ENCODE assay signal across 32 cellular contexts in the genomic region with DNA sequence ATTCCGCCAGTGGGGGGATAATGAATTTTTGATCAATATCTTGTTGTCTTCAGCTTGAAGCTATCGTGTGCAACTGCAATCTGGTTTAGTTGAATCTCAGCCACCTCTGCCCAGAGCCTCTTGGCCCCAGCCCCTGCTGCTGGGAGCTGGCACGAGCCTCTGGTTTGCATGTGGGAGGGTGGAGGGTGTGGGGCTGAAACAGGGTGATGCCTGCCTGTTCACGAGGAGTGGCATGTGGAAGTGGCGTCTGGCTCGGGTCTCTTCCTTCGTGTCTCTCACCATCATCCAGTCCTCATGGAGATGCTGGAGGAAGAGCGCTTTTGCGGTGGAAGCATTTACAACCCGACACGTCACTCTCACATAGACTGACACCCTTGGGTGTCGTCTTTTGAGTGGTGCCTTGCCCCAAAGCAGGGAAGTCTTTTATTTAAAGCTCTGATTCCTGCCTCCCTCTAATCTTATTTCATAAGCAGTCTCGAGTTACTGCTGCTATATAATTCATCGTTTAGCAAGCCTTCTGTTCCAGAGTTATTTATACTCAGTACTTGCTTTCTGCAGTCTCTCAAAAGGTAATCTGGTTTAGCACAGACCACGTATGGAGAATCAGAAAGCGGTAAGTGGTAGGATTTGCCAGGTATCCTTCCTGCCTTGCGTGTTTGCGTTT. TPM values are rescaled to one million over a fixed set of nuclear protein-coding genes. Genes with fewer than 3 reads are reported as not detected.
DNase-seq lines count a peak whose midpoint lies in the region; ATAC-seq and TF ChIP-seq lines count a peak whose summit lies in the region.
"Had no signal": no experiment of that assay in that cellular context is flagged by ENCODE, and none has a peak within 500 bp of the region (broad histone marks: within the 10 kb centered on the region; RNA-seq: fewer than 3 reads in every experiment).

No MANE protein-coding gene starts in this region.

- H3K4me2 ChIP-seq in SK-N-SH (no peak overlapping the region), smooth muscle cell (no peak overlapping the region)

- POLR2A ChIA-PET in SK-N-SH (lab: Yijun Ruan, JAX), result no interaction called here

- H3F3A ChIP-seq in SK-N-SH (replicated peaks; ENCODE audit: insufficient read depth) (no peaks in the 10 kb centered on the region), smooth muscle cell (ENCODE audit: low read depth) (no peaks in the 10 kb centered on the region)

- WGBS in SK-N-SH (ENCODE audit: low lambda C conversion rate), result 85% methylated on average over 18 of the region's 18 CpGs
- 96% methylated on average over 18 of the region's 18 CpGs for WGBS in smooth muscle cell (ENCODE audit: low lambda C conversion rate)

- TF ChIP-seq EP300 in SK-N-SH (IDR thresholded peaks at IDR 0.05; ENCODE audit: borderline replicate concordance in 1 of 2, low read depth in 1 of 2, low read length in 1 of 2), result no peak

- peaks cover 27% of the 10 kb centered on the region for H3K36me3 Mint-ChIP-seq in osteocyte (ENCODE audit: unreplicated experiment)
- H3K36me3 Mint-ChIP-seq in activated naive CD8-positive, alpha-beta T cell treated with anti-CD3 and anti-CD28 coated beads for 36 hours, result no peaks in the 10 kb centered on the region

- TF ChIP-seq CTCF in SK-N-SH (IDR thresholded peaks at IDR 0.05), result no peak
- no peak for TF ChIP-seq CTCF in osteocyte (IDR thresholded peaks at IDR 0.05)
- no peak for TF ChIP-seq CTCF in thoracic aorta (IDR thresholded peaks at IDR 0.05)
- TF ChIP-seq CTCF in smooth muscle cell (IDR thresholded peaks at IDR 0.05; ENCODE audit: borderline replicate concordance, insufficient read depth, poor library complexity, severe bottlenecking), result no peak

- intact Hi-C loops in Right ventricle myocardium superior (cut with DNase I), result no loop called here

- peaks cover 0 to 13% of the 10 kb centered on the region in 2 experiments for H3K36me3 ChIP-seq in SK-N-SH (replicated peaks in 1 of 2; ENCODE audit: control insufficient read depth in 1 of 2, insufficient read depth in 2 of 2, low read length in 1 of 2)
- H3K36me3 ChIP-seq in thoracic aorta, result no peaks in the 10 kb centered on the region
- no peaks in the 10 kb centered on the region for H3K36me3 ChIP-seq in smooth muscle cell (ENCODE audit: low read depth)
- H3K36me3 ChIP-seq: breast epithelium, vagina had no signal

- H3K9me2 ChIP-seq in SK-N-SH, result no peaks in the 10 kb centered on the region

- TF ChIP-seq RAD21 in SK-N-SH (IDR thresholded peaks at IDR 0.05; ENCODE audit: low read length), result no peak

- H3K4me1 ChIP-seq in SK-N-SH (ENCODE audit: control insufficient read depth in 1 of 2, insufficient read depth in 2 of 2, low read depth in 1 of 2, low read length in 1 of 2) (peaks cover 0 to 18% of the 10 kb centered on the region in 2 experiments; a peak in 1 of 4 replicates), thoracic aorta (ENCODE audit: control insufficient read depth in 1 of 2, low read depth in 2 of 2) (peaks cover 4 to 17% of the 10 kb centered on the region in 2 donors), smooth muscle cell (ENCODE audit: low read depth) (no peaks in the 10 kb centered on the region)
- H3K4me1 ChIP-seq: breast epithelium, prostate gland, vagina had no signal

- H3K27ac Mint-ChIP-seq in osteocyte (ENCODE audit: unreplicated experiment), result no peak overlapping the region
- H3K27ac Mint-ChIP-seq in activated naive CD8-positive, alpha-beta T cell treated with anti-CD3 and anti-CD28 coated beads for 36 hours, result no peak overlapping the region
- H3K27ac Mint-ChIP-seq: activated CD4-positive, alpha-beta memory T cell treated with anti-CD3 and anti-CD28 coated beads for 36 hours; activated naive CD4-positive, alpha-beta T cell treated with anti-CD3 and anti-CD28 coated beads for 36 hours; activated T-cell treated with anti-CD3 and anti-CD28 coated beads, Interleukin-2, amount 50 U/mL, for 72 hours; CD4-positive, CD25-positive, alpha-beta regulatory T cell; effector memory CD8-positive, alpha-beta T cell; mesothelial cell of epicardium; naive B cell; stimulated activated memory B cell treated with anti-CD40 and anti-IgM and Interleukin-4, amounts not matched to agents 10 μg/mL and 1 μg/mL and 100 μg/mL, for 72 hours had no signal

- H3K4me3 Mint-ChIP-seq in osteocyte (ENCODE audit: unreplicated experiment), result no peak overlapping the region
- H3K4me3 Mint-ChIP-seq in activated naive CD8-positive, alpha-beta T cell treated with anti-CD3 and anti-CD28 coated beads for 36 hours, result no peak overlapping the region
- H3K4me3 Mint-ChIP-seq: activated CD4-positive, alpha-beta memory T cell treated with anti-CD3 and anti-CD28 coated beads for 36 hours; activated naive CD4-positive, alpha-beta T cell treated with anti-CD3 and anti-CD28 coated beads for 36 hours; activated T-cell treated with anti-CD3 and anti-CD28 coated beads, Interleukin-2, amount 50 U/mL, for 72 hours; CD4-positive, CD25-positive, alpha-beta regulatory T cell; effector memory CD8-positive, alpha-beta T cell; mesothelial cell of epicardium; stimulated activated memory B cell treated with anti-CD40 and anti-IgM and Interleukin-4, amounts not matched to agents 10 μg/mL and 1 μg/mL and 100 μg/mL, for 72 hours had no signal

- H3K27ac ChIP-seq in SK-N-SH (ENCODE audit: low read depth in 2 of 2, low read length in 1 of 2) (peak overlapping the region in 1 of 2 experiments; percentile 17; a peak in 1 of 4 replicates), thoracic aorta (peak overlapping the region; percentile 38 to 46), smooth muscle cell (ENCODE audit: low read depth) (no peak overlapping the region)
- H3K27ac ChIP-seq: breast epithelium, prostate gland, SK-N-MC, vagina had no signal

- no peaks in the 10 kb centered on the region for H3K4me1 Mint-ChIP-seq in osteocyte (ENCODE audit: unreplicated experiment)
- H3K4me1 Mint-ChIP-seq in activated naive CD8-positive, alpha-beta T cell treated with anti-CD3 and anti-CD28 coated beads for 36 hours, result no peaks in the 10 kb centered on the region
- H3K4me1 Mint-ChIP-seq: mesothelial cell of epicardium; naive B cell; stimulated activated memory B cell treated with anti-CD40 and anti-IgM and Interleukin-4, amounts not matched to agents 10 μg/mL and 1 μg/mL and 100 μg/mL, for 72 hours had no signal

- H3K4me3 ChIP-seq in SK-N-SH (ENCODE audit: low read depth in 2 of 2, low read length in 1 of 2) (no peak overlapping the region), thoracic aorta (peak overlapping the region; percentile 32), smooth muscle cell (no peak overlapping the region)
- H3K4me3 ChIP-seq: breast epithelium, prostate gland, SK-N-MC, vagina had no signal

- no peaks in the 10 kb centered on the region for H3K79me2 ChIP-seq in SK-N-SH (ENCODE audit: insufficient read depth)
- H3K79me2 ChIP-seq in smooth muscle cell (ENCODE audit: low read depth), result no peaks in the 10 kb centered on the region

- no peaks in the 10 kb centered on the region for H3K27me3 Mint-ChIP-seq in osteocyte (ENCODE audit: unreplicated experiment)
- no peaks in the 10 kb centered on the region for H3K27me3 Mint-ChIP-seq in activated naive CD8-positive, alpha-beta T cell treated with anti-CD3 and anti-CD28 coated beads for 36 hours
- H3K27me3 Mint-ChIP-seq: activated CD4-positive, alpha-beta memory T cell treated with anti-CD3 and anti-CD28 coated beads for 36 hours; CD4-positive, CD25-positive, alpha-beta regulatory T cell; effector memory CD8-positive, alpha-beta T cell; naive B cell; stimulated activated memory B cell treated with anti-CD40 and anti-IgM and Interleukin-4, amounts not matched to agents 10 μg/mL and 1 μg/mL and 100 μg/mL, for 72 hours had no signal

- H2AFZ ChIP-seq in SK-N-SH (ENCODE audit: low read depth) (no peak overlapping the region), smooth muscle cell (ENCODE audit: low read depth) (no peak overlapping the region)

- H4K20me1 ChIP-seq in SK-N-SH (ENCODE audit: insufficient read depth), result no peaks in the 10 kb centered on the region
- H4K20me1 ChIP-seq in smooth muscle cell (ENCODE audit: low read depth), result no peaks in the 10 kb centered on the region

- H3K9ac ChIP-seq in SK-N-SH (no peak overlapping the region), smooth muscle cell (ENCODE audit: low read depth) (no peak overlapping the region)

- DNase-seq in SK-N-SH (peak; percentile 68), Right ventricle myocardium superior (peak; percentile 53), osteocyte (ENCODE audit: extremely low spot score, unreplicated experiment) (peak; percentile 69), thoracic aorta (ENCODE audit: low spot score) (no peak), H4 (ENCODE audit: low spot score) (no peak), smooth muscle cell (lab: John Stamatoyannopoulos, UW; ENCODE audit: unreplicated experiment) (no peak)
- no peak for DNase-seq in activated naive CD8-positive, alpha-beta T cell treated with anti-CD3 and anti-CD28 coated beads for 36 hours
- DNase-seq: activated CD4-positive, alpha-beta memory T cell treated with anti-CD3 and anti-CD28 coated beads for 36 hours; activated naive CD4-positive, alpha-beta T cell treated with anti-CD3 and anti-CD28 coated beads for 36 hours; activated T-cell treated with anti-CD3 and anti-CD28 coated beads, Interleukin-2, amount 50 U/mL, for 72 hours; Calu3; CD4-positive, CD25-positive, alpha-beta regulatory T cell; cortex of kidney; effector memory CD8-positive, alpha-beta T cell; glutamatergic neuron; GOT3; naive B cell; NCI-H1048; NCI-H187; NCI-H2171; NCI-H510A; NK-92 treated with Interleukin-12 subunit alpha and Interleukin-12 subunit beta, amount 100 ng/mL, for 24 hours; substantia nigra; T-helper 2 cell had no signal

- CTCF ChIA-PET in SK-N-SH (lab: Yijun Ruan, JAX), result no interaction called here

- H3K27me3 ChIP-seq in SK-N-SH (ENCODE audit: insufficient read depth), result no peaks in the 10 kb centered on the region
- H3K27me3 ChIP-seq in thoracic aorta (replicated peaks; ENCODE audit: insufficient read depth), result no peaks in the 10 kb centered on the region
- no peaks in the 10 kb centered on the region for H3K27me3 ChIP-seq in smooth muscle cell (ENCODE audit: low read depth)
- H3K27me3 ChIP-seq: breast epithelium, vagina had no signal

- no peaks in the 10 kb centered on the region for H3K9me3 ChIP-seq in SK-N-SH
- H3K9me3 ChIP-seq in thoracic aorta, result no peaks in the 10 kb centered on the region
- H3K9me3 ChIP-seq in smooth muscle cell (replicated peaks; ENCODE audit: low read depth), result no peaks in the 10 kb centered on the region
- H3K9me3 ChIP-seq: breast epithelium, prostate gland, vagina had no signal

- H3K9me3 Mint-ChIP-seq in osteocyte (ENCODE audit: unreplicated experiment), result no peaks in the 10 kb centered on the region
- no peaks in the 10 kb centered on the region for H3K9me3 Mint-ChIP-seq in activated naive CD8-positive, alpha-beta T cell treated with anti-CD3 and anti-CD28 coated beads for 36 hours
- H3K9me3 Mint-ChIP-seq: activated CD4-positive, alpha-beta memory T cell treated with anti-CD3 and anti-CD28 coated beads for 36 hours; activated naive CD4-positive, alpha-beta T cell treated with anti-CD3 and anti-CD28 coated beads for 36 hours; activated T-cell treated with anti-CD3 and anti-CD28 coated beads, Interleukin-2, amount 50 U/mL, for 72 hours; effector memory CD8-positive, alpha-beta T cell; mesothelial cell of epicardium; naive B cell; stimulated activated memory B cell treated with anti-CD40 and anti-IgM and Interleukin-4, amounts not matched to agents 10 μg/mL and 1 μg/mL and 100 μg/mL, for 72 hours had no signal

- ATAC-seq in SK-N-SH treated with all-trans-retinoic acid at 6 μM for 48 hours (no peak), Right ventricle myocardium superior (ENCODE audit: poor library complexity) (peak; percentile 83), thoracic aorta (ENCODE audit: insufficient number of reproducible peaks, low FRiP score, low read depth) (no peak)
- ATAC-seq: activated T-cell treated with anti-CD3 and anti-CD28 coated beads, Interleukin-2, amount 50 U/mL, for 72 hours; effector memory CD8-positive, alpha-beta T cell; stimulated activated memory B cell treated with anti-CD40 and anti-IgM and Interleukin-4, amounts not matched to agents 10 μg/mL and 1 μg/mL and 100 μg/mL, for 72 hours had no signal

RNA-seq across cellular contexts. Expression of a gene that starts 56.5 kb away (rescaled TPM):
- polyA plus RNA-seq in SK-N-SH (2012; rRNA removed) (0.84 and 0.93 TPM in 2 replicates), smooth muscle cell (0.21 TPM in 1 of 2 replicates, not detected in the other)
- 0.40 and 0.60 TPM in 2 replicates for polyA plus RNA-seq in SK-N-SH (2012; cell fraction: cytosol; rRNA removed)
- polyA plus RNA-seq in SK-N-SH (2012; cell fraction: nucleus; rRNA removed), result 3.0 and 4.3 TPM in 2 replicates
- total RNA-seq in Right ventricle myocardium superior (6.1 TPM), osteocyte (0.35 and 0.42 TPM in 2 replicates), thoracic aorta (10 to 100 TPM in 1 of 2 donors, 1 to 10 TPM in 1; 4.5 to 10.7 TPM), smooth muscle cell (0.04 TPM in 1 of 2 replicates, not detected in the other)
- total RNA-seq in activated naive CD8-positive, alpha-beta T cell treated with anti-CD3 and anti-CD28 coated beads for 36 hours, result not detected
- 3.2 and 6.6 TPM in 2 replicates for total RNA-seq in H4 (2014; rRNA removed; shearing (Covaris generic))
- total RNA-seq: activated CD4-positive, alpha-beta memory T cell treated with anti-CD3 and anti-CD28 coated beads for 36 hours; activated naive CD4-positive, alpha-beta T cell treated with anti-CD3 and anti-CD28 coated beads for 36 hours; activated T-cell treated with anti-CD3 and anti-CD28 coated beads, Interleukin-2, amount 50 U/mL, for 72 hours; CD4-positive, CD25-positive, alpha-beta regulatory T cell; epithelial cell of proximal tubule had no signal
- polyA plus RNA-seq: CD4-positive, CD25-positive, alpha-beta regulatory T cell had no signal

Comparison
In these comparisons a context has a peak if more than half of its experiments do, and no peak if none do; other contexts are left out.
1. DNase-seq: peak in SK-N-SH (single experiment), Right ventricle myocardium superior (single experiment) and osteocyte (single experiment); none in thoracic aorta (single experiment), activated naive CD8-positive, alpha-beta T cell treated with anti-CD3 and anti-CD28 coated beads for 36 hours (single experiment), H4 (single experiment) and smooth muscle cell (single experiment).